8 cellular contexts compared by ENCODE assay signal in the genomic region with DNA sequence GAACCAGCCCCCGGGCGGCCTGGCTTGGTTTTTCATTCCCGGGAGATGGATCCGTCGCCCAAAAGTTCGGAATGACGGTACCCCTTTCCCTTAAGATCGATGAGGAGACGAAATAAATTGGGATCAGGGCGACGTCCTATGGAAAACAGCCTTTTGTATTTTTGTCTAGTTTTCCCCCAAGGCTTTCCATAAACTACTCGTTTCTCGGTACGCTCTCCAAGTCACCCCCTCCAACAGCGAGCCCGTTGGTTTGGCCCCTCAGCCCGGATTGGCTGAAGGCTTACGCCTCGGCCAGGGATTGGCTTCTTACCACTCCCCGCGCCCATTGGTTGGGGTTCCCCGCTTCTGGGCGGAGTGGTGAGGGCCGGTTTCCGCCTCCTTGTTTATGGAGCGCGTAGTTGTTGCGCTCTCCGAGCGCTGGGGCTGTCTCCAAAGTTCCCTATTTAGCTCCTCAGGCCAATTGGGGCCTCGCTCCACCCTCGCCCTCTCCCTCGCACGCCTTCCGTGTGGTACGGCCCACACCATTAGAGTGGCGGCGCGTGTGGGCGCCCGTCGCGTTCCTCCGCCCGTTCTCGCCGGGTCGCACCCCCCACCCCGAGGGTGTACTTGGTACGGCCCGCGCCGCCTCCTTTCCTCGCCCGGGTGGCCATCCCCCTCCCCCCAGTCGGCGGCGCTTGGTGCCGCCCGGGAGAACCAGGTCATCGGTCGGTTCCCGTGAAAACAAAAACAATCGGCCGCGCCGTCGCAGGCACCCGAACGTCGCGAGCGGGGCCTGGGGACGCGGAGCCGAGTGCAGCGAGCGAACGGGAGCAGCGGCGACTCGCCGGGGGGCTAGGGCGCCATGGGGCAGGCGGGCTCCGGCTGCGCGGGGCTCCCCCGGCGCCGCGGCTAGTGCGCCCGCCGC.
DNase-seq lines count a peak whose midpoint lies in the region; TF ChIP-seq lines count a peak whose summit lies in the region.
"Not testable (repeated sequence)": the region's sequence is repeated elsewhere in the genome, so short reads cannot be mapped to it uniquely, and the experiment has no call there.

A gene with protein sequence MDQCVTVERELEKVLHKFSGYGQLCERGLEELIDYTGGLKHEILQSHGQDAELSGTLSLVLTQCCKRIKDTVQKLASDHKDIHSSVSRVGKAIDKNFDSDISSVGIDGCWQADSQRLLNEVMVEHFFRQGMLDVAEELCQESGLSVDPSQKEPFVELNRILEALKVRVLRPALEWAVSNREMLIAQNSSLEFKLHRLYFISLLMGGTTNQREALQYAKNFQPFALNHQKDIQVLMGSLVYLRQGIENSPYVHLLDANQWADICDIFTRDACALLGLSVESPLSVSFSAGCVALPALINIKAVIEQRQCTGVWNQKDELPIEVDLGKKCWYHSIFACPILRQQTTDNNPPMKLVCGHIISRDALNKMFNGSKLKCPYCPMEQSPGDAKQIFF (plus strand): TSS at position 655 of the 904 bp plus-strand sequence. CDS start 377 bp downstream, outside the sequence.

- H3K27me3 Mint-ChIP-seq in activated naive CD4-positive, alpha-beta T cell treated with anti-CD3 and anti-CD28 coated beads, Interleukin-2, amount 50 U/mL, for 24 hours, result not testable (repeated sequence)

- DNase-seq in GF-D8 (lab: John Stamatoyannopoulos, UW), result peak; percentile 81
- DNase-seq in NAMALWA (ENCODE audit: low spot score), result peak; percentile 87
- DNase-seq in germinal center (ENCODE audit: low spot score), result peak; percentile 51
- DNase-seq in stromal cell of bone marrow (ENCODE audit: low read depth), result peak; percentile 79

- H3K36me3 ChIP-seq in HEK293 (ENCODE audit: control insufficient read depth in 2 of 2, insufficient read depth in 1 of 2, low read length in 2 of 2); SU-DHL-6 (ENCODE audit: low read length); neutrophil: not testable (repeated sequence)

- not testable (repeated sequence) for H3K9me2 ChIP-seq in SU-DHL-6 (replicated peaks; ENCODE audit: insufficient read depth, low read length)

- H3K27ac Mint-ChIP-seq in activated naive CD4-positive, alpha-beta T cell treated with anti-CD3 and anti-CD28 coated beads, Interleukin-2, amount 50 U/mL, for 24 hours, result peak within 1 kb of the TSS; percentile 70

- not testable (repeated sequence) for H3K27me3 ChIP-seq in SU-DHL-6 (ENCODE audit: low read length); neutrophil

- H4K20me1 ChIP-seq in SU-DHL-6 (ENCODE audit: low read depth, low read length), result not testable (repeated sequence)

- peak within 1 kb of the TSS; percentile 68 for H3K9ac ChIP-seq in SU-DHL-6 (ENCODE audit: low read length)

- H3K79me2 ChIP-seq in SU-DHL-6 (ENCODE audit: insufficient read depth, low read length), result not testable (repeated sequence)

- H3K4me2 ChIP-seq in SU-DHL-6 (ENCODE audit: low read depth, low read length, poor library complexity, severe bottlenecking), result peak within 1 kb of the TSS; percentile 90

- not testable (repeated sequence) for H3K9me3 Mint-ChIP-seq in activated naive CD4-positive, alpha-beta T cell treated with anti-CD3 and anti-CD28 coated beads, Interleukin-2, amount 50 U/mL, for 24 hours

- H3K4me1 Mint-ChIP-seq in activated naive CD4-positive, alpha-beta T cell treated with anti-CD3 and anti-CD28 coated beads, Interleukin-2, amount 50 U/mL, for 24 hours, result not testable (repeated sequence)

- TF ChIP-seq CTCF in HEK293 (tag by site-specific recombination; IDR thresholded peaks at IDR 0.05); SU-DHL-6 (IDR thresholded peaks at IDR 0.05; ENCODE audit: insufficient read depth, low read length, poor library complexity, severe bottlenecking): not testable (repeated sequence)
- peak; percentile 33 for TF ChIP-seq CTCF in neutrophil (IDR thresholded peaks at IDR 0.05)

- not testable (repeated sequence) for H3K4me1 ChIP-seq in HEK293 (ENCODE audit: control insufficient read depth, insufficient read depth, low read length); neutrophil (ENCODE audit: control insufficient read depth in 1 of 2, insufficient read depth in 1 of 2, low read depth in 1 of 2, low read length in 1 of 2)

- not testable (repeated sequence) for H3F3A ChIP-seq in SU-DHL-6 (ENCODE audit: insufficient read depth)

- H3K27ac ChIP-seq in HEK293 (ENCODE audit: extremely low read depth, low read depth, low read length), result peak within 1 kb of the TSS; percentile 93
- H3K27ac ChIP-seq in SU-DHL-6 (ENCODE audit: low read depth, low read length), result peak within 1 kb of the TSS; percentile 70
- peak within 1 kb of the TSS; percentile 95 for H3K27ac ChIP-seq in neutrophil

- POLR2A ChIA-PET in HEK293 (lab: Yijun Ruan, JAX), result not testable (repeated sequence)

- H3K4me3 ChIP-seq in HEK293 (ENCODE audit: low read depth, low read length) (peak within 1 kb of the TSS; percentile 45), SU-DHL-6 (ENCODE audit: insufficient read depth, low read length, poor library complexity, severe bottlenecking) (peak within 1 kb of the TSS; percentile 75), neutrophil (ENCODE audit: low read depth in 1 of 2, low read length in 1 of 2) (peak within 1 kb of the TSS; percentile 64 to 72)

- not testable (repeated sequence) for H3K36me3 Mint-ChIP-seq in activated naive CD4-positive, alpha-beta T cell treated with anti-CD3 and anti-CD28 coated beads, Interleukin-2, amount 50 U/mL, for 24 hours

- not testable (repeated sequence) for H2AFZ ChIP-seq in SU-DHL-6 (ENCODE audit: low read depth, low read length, severe bottlenecking)

- H3K4me3 Mint-ChIP-seq in activated naive CD4-positive, alpha-beta T cell treated with anti-CD3 and anti-CD28 coated beads, Interleukin-2, amount 50 U/mL, for 24 hours, result peak within 1 kb of the TSS; percentile 90

- CTCF ChIA-PET in HEK293 (lab: Yijun Ruan, JAX), result not testable (repeated sequence)

- not testable (repeated sequence) for H3K9me3 ChIP-seq in HEK293 (ENCODE audit: control insufficient read depth, insufficient read depth, low read depth, low read length); SU-DHL-6 (ENCODE audit: insufficient read depth, low read length); neutrophil

TF ChIP-seq in HEK293, 187 proteins besides CTCF, POLR2A, EP300 and RAD21:
- TF ChIP-seq, protein P1, sequence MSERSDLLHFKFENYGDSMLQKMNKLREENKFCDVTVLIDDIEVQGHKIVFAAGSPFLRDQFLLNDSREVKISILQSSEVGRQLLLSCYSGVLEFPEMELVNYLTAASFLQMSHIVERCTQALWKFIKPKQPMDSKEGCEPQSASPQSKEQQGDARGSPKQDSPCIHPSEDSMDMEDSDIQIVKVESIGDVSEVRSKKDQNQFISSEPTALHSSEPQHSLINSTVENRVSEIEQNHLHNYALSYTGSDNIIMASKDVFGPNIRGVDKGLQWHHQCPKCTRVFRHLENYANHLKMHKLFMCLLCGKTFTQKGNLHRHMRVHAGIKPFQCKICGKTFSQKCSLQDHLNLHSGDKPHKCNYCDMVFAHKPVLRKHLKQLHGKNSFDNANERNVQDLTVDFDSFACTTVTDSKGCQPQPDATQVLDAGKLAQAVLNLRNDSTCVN (tag by site-specific recombination; optimal IDR thresholded peaks at IDR 0.05), result peak; percentile 86
- TF ChIP-seq, protein P2, sequence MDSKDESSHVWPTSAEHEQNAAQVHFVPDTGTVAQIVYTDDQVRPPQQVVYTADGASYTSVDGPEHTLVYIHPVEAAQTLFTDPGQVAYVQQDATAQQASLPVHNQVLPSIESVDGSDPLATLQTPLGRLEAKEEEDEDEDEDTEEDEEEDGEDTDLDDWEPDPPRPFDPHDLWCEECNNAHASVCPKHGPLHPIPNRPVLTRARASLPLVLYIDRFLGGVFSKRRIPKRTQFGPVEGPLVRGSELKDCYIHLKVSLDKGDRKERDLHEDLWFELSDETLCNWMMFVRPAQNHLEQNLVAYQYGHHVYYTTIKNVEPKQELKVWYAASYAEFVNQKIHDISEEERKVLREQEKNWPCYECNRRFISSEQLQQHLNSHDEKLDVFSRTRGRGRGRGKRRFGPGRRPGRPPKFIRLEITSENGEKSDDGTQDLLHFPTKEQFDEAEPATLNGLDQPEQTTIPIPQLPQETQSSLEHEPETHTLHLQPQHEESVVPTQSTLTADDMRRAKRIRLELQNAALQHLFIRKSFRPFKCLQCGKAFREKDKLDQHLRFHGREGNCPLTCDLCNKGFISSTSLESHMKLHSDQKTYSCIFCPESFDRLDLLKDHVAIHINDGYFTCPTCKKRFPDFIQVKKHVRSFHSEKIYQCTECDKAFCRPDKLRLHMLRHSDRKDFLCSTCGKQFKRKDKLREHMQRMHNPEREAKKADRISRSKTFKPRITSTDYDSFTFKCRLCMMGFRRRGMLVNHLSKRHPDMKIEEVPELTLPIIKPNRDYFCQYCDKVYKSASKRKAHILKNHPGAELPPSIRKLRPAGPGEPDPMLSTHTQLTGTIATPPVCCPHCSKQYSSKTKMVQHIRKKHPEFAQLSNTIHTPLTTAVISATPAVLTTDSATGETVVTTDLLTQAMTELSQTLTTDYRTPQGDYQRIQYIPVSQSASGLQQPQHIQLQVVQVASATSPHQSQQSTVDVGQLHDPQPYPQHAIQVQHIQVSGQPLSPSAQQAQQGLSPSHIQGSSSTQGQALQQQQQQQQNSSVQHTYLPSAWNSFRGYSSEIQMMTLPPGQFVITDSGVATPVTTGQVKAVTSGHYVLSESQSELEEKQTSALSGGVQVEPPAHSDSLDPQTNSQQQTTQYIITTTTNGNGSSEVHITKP (tag by site-specific recombination; IDR thresholded peaks at IDR 0.05), result peak; percentile 79
- 0 out of 2 replicates have a peak, but pooled peaks have one; percentile 21 for TF ChIP-seq ZNF335 (tag by site-specific recombination; conservative IDR thresholded peaks at IDR 0.05)

Comparison
In these comparisons a context has a peak if more than half of its experiments do, and no peak if none do; other contexts are left out.
1. Peak in every context shown above with its lines: DNase-seq, H3K4me3 ChIP-seq and H3K27ac ChIP-seq.